In the genomic region with DNA sequence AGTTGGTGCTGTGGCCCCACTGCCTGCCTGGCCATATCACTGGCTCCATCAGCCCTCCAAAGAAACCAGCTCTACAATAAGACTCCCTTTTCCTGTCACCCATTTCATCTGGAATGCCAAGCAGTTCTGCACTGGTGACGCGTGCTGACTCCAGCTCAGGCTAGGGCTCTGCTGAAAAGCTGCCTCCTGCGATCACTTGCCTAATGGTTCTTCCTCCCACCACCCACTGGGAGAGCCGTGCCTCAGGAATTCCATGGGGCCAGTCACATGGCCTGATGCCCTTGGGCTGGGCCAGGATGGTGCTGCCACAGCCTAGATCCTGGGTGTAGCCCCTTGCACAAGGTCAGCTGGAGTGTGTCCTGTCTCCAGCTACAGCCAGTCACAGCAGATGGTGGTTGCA, we compare ENCODE assay signal across 1 cellular context.
TF ChIP-seq lines count a peak whose summit lies in the region.

No MANE protein-coding gene starts in this region.

TF ChIP-seq in HepG2, 621 proteins besides CTCF, POLR2A, EP300 and RAD21:
- TF ChIP-seq, protein P1, sequence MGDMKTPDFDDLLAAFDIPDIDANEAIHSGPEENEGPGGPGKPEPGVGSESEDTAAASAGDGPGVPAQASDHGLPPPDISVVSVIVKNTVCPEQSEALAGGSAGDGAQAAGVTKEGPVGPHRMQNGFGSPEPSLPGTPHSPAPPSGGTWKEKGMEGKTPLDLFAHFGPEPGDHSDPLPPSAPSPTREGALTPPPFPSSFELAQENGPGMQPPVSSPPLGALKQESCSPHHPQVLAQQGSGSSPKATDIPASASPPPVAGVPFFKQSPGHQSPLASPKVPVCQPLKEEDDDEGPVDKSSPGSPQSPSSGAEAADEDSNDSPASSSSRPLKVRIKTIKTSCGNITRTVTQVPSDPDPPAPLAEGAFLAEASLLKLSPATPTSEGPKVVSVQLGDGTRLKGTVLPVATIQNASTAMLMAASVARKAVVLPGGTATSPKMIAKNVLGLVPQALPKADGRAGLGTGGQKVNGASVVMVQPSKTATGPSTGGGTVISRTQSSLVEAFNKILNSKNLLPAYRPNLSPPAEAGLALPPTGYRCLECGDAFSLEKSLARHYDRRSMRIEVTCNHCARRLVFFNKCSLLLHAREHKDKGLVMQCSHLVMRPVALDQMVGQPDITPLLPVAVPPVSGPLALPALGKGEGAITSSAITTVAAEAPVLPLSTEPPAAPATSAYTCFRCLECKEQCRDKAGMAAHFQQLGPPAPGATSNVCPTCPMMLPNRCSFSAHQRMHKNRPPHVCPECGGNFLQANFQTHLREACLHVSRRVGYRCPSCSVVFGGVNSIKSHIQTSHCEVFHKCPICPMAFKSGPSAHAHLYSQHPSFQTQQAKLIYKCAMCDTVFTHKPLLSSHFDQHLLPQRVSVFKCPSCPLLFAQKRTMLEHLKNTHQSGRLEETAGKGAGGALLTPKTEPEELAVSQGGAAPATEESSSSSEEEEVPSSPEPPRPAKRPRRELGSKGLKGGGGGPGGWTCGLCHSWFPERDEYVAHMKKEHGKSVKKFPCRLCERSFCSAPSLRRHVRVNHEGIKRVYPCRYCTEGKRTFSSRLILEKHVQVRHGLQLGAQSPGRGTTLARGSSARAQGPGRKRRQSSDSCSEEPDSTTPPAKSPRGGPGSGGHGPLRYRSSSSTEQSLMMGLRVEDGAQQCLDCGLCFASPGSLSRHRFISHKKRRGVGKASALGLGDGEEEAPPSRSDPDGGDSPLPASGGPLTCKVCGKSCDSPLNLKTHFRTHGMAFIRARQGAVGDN (CRISPR knock-in tag; IDR thresholded peaks at IDR 0.05): 0 out of 2 replicates have a peak, but pooled peaks have one; percentile 19
- TF ChIP-seq ZNF225 (CRISPR knock-in tag; IDR thresholded peaks at IDR 0.05): no peak
- no peak for TF ChIP-seq RARA (CRISPR knock-in tag; IDR thresholded peaks at IDR 0.05)
- TF ChIP-seq NFATC3 (CRISPR knock-in tag; IDR thresholded peaks at IDR 0.05): no peak
